22 cellular contexts compared by ENCODE assay signal in the genomic region with DNA sequence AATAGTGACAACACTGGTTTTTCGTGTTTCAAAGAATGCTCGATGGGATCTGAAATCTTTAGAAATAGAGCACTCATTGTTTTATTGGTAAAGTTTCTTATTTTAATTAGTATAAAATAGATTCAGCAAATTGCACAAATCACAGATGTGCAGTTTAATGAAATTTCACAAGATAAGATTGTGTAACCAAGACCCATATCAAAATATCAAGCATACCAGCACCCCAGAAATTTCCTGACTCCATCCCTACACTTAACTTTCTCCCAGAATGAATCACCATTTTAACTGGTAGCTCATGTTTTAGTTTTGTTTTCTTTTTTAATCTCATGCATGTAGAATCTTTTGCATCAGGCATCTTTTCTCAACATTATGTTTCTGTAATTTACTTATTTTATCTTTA.
"Had no signal": no experiment of that assay in that cellular context is flagged by ENCODE, and none has a peak within 500 bp of the region (broad histone marks: within the 10 kb centered on the region; RNA-seq: fewer than 3 reads in every experiment).

No MANE protein-coding gene starts in this region.

- H3K4me1 ChIP-seq: psoas muscle, spleen, suprapubic skin, tibial nerve had no signal

- ATAC-seq: left colon, psoas muscle had no signal

- H3K27ac ChIP-seq: brain microvascular endothelial cell, parathyroid adenoma, psoas muscle, spleen, suprapubic skin, tibial nerve had no signal

- H3K79me2 ChIP-seq: parathyroid adenoma had no signal

- H3K27me3 ChIP-seq: brain microvascular endothelial cell, spleen, suprapubic skin, tibial nerve had no signal

- H3K9ac ChIP-seq: parathyroid adenoma had no signal

- H3K9me3 ChIP-seq: psoas muscle, spleen, suprapubic skin, tibial nerve had no signal

- DNase-seq: activated CD4-positive, alpha-beta T cell treated with anti-CD3 and anti-CD28 coated beads for 4 hours; activated CD4-positive, alpha-beta T cell treated with anti-CD3 and anti-CD28 coated beads, Interleukin-2, amount 50 U/mL, for 4 hours; activated CD8-positive, alpha-beta memory T cell treated with anti-CD3 and anti-CD28 coated beads for 24 hours; activated effector memory CD4-positive, alpha-beta T cell treated with Interleukin-2 at 50 U/mL for 16 hours; activated naive CD4-positive, alpha-beta T cell treated with Interleukin-2 at 50 U/mL for 16 hours; activated naive CD8-positive, alpha-beta T cell treated with anti-CD3 and anti-CD28 coated beads, Interleukin-2, amount 10 ng/mL, durations not matched to agents 7 days and 5 days; amniotic stem cell; brain microvascular endothelial cell; caudate nucleus; head of caudate nucleus; hippocampal formation; kidney; left colon; naive B cell; nephron progenitor cell; nucleus accumbens; psoas muscle; spleen; stimulated activated naive CD4-positive, alpha-beta T cell had no signal

- H2AFZ ChIP-seq: parathyroid adenoma had no signal

- H3K4me3 ChIP-seq: psoas muscle, spleen, suprapubic skin, tibial nerve had no signal

- H3K36me3 ChIP-seq: brain microvascular endothelial cell, spleen, suprapubic skin, tibial nerve had no signal
